9 cellular contexts compared by ENCODE assay signal in the genomic region with DNA sequence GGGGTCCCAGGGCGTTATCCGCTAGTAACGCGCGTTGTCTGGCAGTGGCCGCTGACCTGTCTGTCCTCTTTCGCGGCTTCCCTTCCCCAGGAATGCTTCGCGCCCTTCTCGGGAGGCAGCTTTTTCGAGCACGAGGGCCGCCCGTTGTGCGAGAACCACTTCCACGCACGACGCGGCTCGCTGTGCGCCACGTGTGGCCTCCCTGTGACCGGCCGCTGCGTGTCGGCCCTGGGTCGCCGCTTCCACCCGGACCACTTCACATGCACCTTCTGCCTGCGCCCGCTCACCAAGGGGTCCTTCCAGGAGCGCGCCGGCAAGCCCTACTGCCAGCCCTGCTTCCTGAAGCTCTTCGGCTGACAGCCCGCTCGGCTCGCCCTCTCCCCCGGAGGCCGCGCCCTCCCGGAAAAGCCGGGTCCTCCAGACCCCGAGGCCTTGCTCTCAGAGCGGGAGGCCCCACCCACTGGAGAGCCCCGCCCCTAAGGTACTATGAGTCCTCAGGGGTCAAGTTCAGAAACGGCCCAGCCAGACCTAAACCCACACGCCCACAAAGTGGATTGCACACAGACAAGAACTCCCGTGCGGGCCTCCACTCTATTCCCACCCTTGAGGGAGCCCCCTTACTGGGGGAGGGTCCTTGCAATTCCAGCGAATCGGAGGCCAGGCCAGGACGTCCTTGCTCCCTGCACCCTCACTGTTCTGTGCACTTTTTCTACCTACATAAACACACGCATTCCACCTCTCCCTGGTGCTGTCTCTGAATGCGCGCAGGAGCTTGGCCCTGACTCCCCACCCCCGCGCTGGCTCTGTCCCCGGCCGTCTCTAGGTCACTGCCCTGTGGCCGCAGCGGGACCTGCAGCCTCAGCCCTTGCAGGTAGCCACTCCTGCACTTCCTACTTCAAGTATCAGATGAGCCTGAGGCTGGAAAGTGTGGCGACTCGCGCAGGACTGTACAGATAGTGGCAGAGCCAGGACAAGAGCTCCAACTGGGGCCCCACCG. TPM values are rescaled to one million over a fixed set of nuclear protein-coding genes. Genes with fewer than 3 reads are reported as not detected.
A peak's percentile ranks its signal among the peaks of the same experiment; 100 is the strongest.
DNase-seq lines count a peak whose midpoint lies in the region; ATAC-seq and TF ChIP-seq lines count a peak whose summit lies in the region.
"Had no signal": no experiment of that assay in that cellular context is flagged by ENCODE, and none has a peak within 500 bp of the region (broad histone marks: within the 10 kb centered on the region; RNA-seq: fewer than 3 reads in every experiment).

No MANE protein-coding gene starts in this region.

- no peaks in the 10 kb centered on the region for H3K27me3 ChIP-seq in Loucy (ENCODE audit: insufficient read depth, low read length, poor library complexity, severe bottlenecking)

- ATAC-seq in activated naive CD8-positive, alpha-beta T cell treated with anti-CD3 and anti-CD28 coated beads, Interleukin-2, amount 50 U/mL, for 24 hours = peak; percentile 40
- ATAC-seq in naive B cell (ENCODE audit: low read depth in 2 of 2) = peak; percentile 27 to 37

- peak overlapping the region; percentile 97 for H2AFZ ChIP-seq in Loucy (ENCODE audit: low read length)

- H3K27ac Mint-ChIP-seq in activated naive CD8-positive, alpha-beta T cell treated with anti-CD3 and anti-CD28 coated beads, Interleukin-2, amount 50 U/mL, for 24 hours = no peak overlapping the region
- H3K27ac Mint-ChIP-seq in naive B cell = peak overlapping the region in 3 of 6 donors; percentile 52 to 66 (median 61)

- no peaks in the 10 kb centered on the region for H3K9me3 ChIP-seq in Loucy (ENCODE audit: insufficient read depth, low read depth, low read length)

- no peaks in the 10 kb centered on the region for H3K9me2 ChIP-seq in Loucy (replicated peaks; ENCODE audit: low read depth, low read length)

- peak; percentile 48 for DNase-seq in activated CD4-positive, alpha-beta T cell treated with anti-CD3 and anti-CD28 coated beads for 48 hours
- DNase-seq in activated CD4-positive, alpha-beta T cell treated with anti-CD3 and anti-CD28 coated beads for 1 hour = no peak
- DNase-seq in activated naive CD8-positive, alpha-beta T cell treated with anti-CD3 and anti-CD28 coated beads, Interleukin-2, amount 50 U/mL, for 24 hours = peak; percentile 58
- DNase-seq in naive B cell = peak; percentile 21
- no peak for DNase-seq in NCI-H146 (lab: John Stamatoyannopoulos, UW)
- no peak for DNase-seq in T-helper 9 cell
- no peak for DNase-seq in glomerular visceral epithelial cell (ENCODE audit: extremely low spot score)

- peaks cover 22% of the 10 kb centered on the region for H3K4me1 Mint-ChIP-seq in activated naive CD8-positive, alpha-beta T cell treated with anti-CD3 and anti-CD28 coated beads, Interleukin-2, amount 50 U/mL, for 24 hours
- peaks cover 17 to 25% (median 24%) of the 10 kb centered on the region in 3 donors for H3K4me1 Mint-ChIP-seq in naive B cell

- H4K20me1 ChIP-seq in Loucy (ENCODE audit: insufficient read depth, low read length, poor library complexity, severe bottlenecking) = no peaks in the 10 kb centered on the region

- peak; percentile 22; the same call in 1 of the 2 replicates for TF ChIP-seq CTCF in Loucy (conservative IDR thresholded peaks at IDR 0.05; ENCODE audit: low read length)

- H3K36me3 ChIP-seq in Loucy (ENCODE audit: insufficient read depth, low read length) = no peaks in the 10 kb centered on the region

- peak overlapping the region; percentile 95 for H3K9ac ChIP-seq in Loucy (ENCODE audit: low read depth, low read length, poor library complexity, severe bottlenecking)

- H3F3A ChIP-seq in Loucy (ENCODE audit: low read depth) = peaks cover 3% of the 10 kb centered on the region; the same call in 1 of the 2 replicates

- no peaks in the 10 kb centered on the region for H3K36me3 Mint-ChIP-seq in activated naive CD8-positive, alpha-beta T cell treated with anti-CD3 and anti-CD28 coated beads, Interleukin-2, amount 50 U/mL, for 24 hours (ENCODE audit: low read depth)
- H3K36me3 Mint-ChIP-seq in naive B cell = no peaks in the 10 kb centered on the region

- H3K9me3 Mint-ChIP-seq in activated naive CD8-positive, alpha-beta T cell treated with anti-CD3 and anti-CD28 coated beads, Interleukin-2, amount 50 U/mL, for 24 hours = no peaks in the 10 kb centered on the region
- no peaks in the 10 kb centered on the region for H3K9me3 Mint-ChIP-seq in naive B cell

- peak overlapping the region; percentile 88 for H3K4me3 ChIP-seq in Loucy (ENCODE audit: low read length, poor library complexity, severe bottlenecking)

- peak overlapping the region; percentile 100 for H3K4me2 ChIP-seq in Loucy (ENCODE audit: low read depth, low read length, poor library complexity, severe bottlenecking)

- peaks cover 12% of the 10 kb centered on the region; the same call in 1 of the 2 replicates for H3K79me2 ChIP-seq in Loucy (ENCODE audit: insufficient read depth, low read length)

- H3K4me1 ChIP-seq in Loucy (ENCODE audit: insufficient read depth, low read length, poor library complexity, severe bottlenecking) = peaks cover 26% of the 10 kb centered on the region

- peak overlapping the region; percentile 74 for H3K4me3 Mint-ChIP-seq in activated naive CD8-positive, alpha-beta T cell treated with anti-CD3 and anti-CD28 coated beads, Interleukin-2, amount 50 U/mL, for 24 hours
- H3K4me3 Mint-ChIP-seq in naive B cell = peak overlapping the region; percentile 80 to 94 (median 88)

- H3K27me3 Mint-ChIP-seq in activated naive CD8-positive, alpha-beta T cell treated with anti-CD3 and anti-CD28 coated beads, Interleukin-2, amount 50 U/mL, for 24 hours = peaks cover 17% of the 10 kb centered on the region
- peaks cover 4 to 28% (median 20%) of the 10 kb centered on the region in 3 donors for H3K27me3 Mint-ChIP-seq in naive B cell

RNA-seq across cellular contexts. Expression of a gene that starts 5.4 kb away (rescaled TPM):
- under 1 TPM in 3 of 6 donors, not detected in 3; 0.15 to 0.20 (median 0.18) TPM for polyA plus RNA-seq in naive B cell (ENCODE audit: low read depth in 6 of 6)
- polyA plus RNA-seq: AG04450 had no signal

RNA-seq across cellular contexts. Expression of a gene that starts 5.6 kb away (rescaled TPM):
- polyA plus RNA-seq in naive B cell (ENCODE audit: low read depth in 6 of 6) = 1 to 10 TPM in 2 of 6 donors, under 1 TPM in 2, not detected in 2; 0.57 to 1.4 (median 0.94) TPM

RNA-seq across cellular contexts. Expression of a gene that starts 18.2 kb away (rescaled TPM):
- 1 to 10 TPM; 4.2 to 8.2 (median 6.1) TPM for polyA plus RNA-seq in naive B cell (ENCODE audit: low read depth in 6 of 6)

RNA-seq across cellular contexts. Expression of a gene that starts 30.7 kb away (rescaled TPM):
- 10 to 100 TPM; 12.6 to 25.3 (median 21.2) TPM for polyA plus RNA-seq in naive B cell (ENCODE audit: low read depth in 6 of 6)

RNA-seq across cellular contexts. Expression of a gene that starts 34.9 kb away (rescaled TPM):
- polyA plus RNA-seq in naive B cell (ENCODE audit: low read depth in 6 of 6) = under 1 TPM in 1 of 6 donors, not detected in 5; 0.33 TPM

Comparison
In these comparisons a context has a peak if more than half of its experiments do, and no peak if none do; other contexts are left out.
1. DNase-seq: peak in activated CD4-positive, alpha-beta T cell treated with anti-CD3 and anti-CD28 coated beads for 48 hours (single experiment), activated naive CD8-positive, alpha-beta T cell treated with anti-CD3 and anti-CD28 coated beads, Interleukin-2, amount 50 U/mL, for 24 hours (single experiment) and naive B cell (single experiment); none in activated CD4-positive, alpha-beta T cell treated with anti-CD3 and anti-CD28 coated beads for 1 hour (single experiment), NCI-H146 (single experiment), T-helper 9 cell (single experiment) and glomerular visceral epithelial cell (single experiment).